12 cellular contexts compared by ENCODE assay signal in genomic region chr3:14867936-14868570, GRCh38. TPM values are rescaled to one million over a fixed set of nuclear protein-coding genes. Genes with fewer than 3 reads are reported as not detected.
"Had no signal": no experiment of that assay in that cellular context is flagged by ENCODE, and none has a peak within 500 bp of the region (broad histone marks: within the 10 kb centered on the region; RNA-seq: fewer than 3 reads in every experiment).

No MANE protein-coding gene starts in this region.

- H3K27me3 ChIP-seq: neutrophil, sigmoid colon, stomach had no signal

- ATAC-seq: esophagus mucosa, psoas muscle, T-helper 17 cell had no signal

- H3K4me3 ChIP-seq: lung, psoas muscle, sigmoid colon, stomach had no signal

- H3K9me3 ChIP-seq: neutrophil, psoas muscle, sigmoid colon, stomach had no signal

- DNase-seq: activated effector memory CD4-positive, alpha-beta T cell treated with Interleukin-2 at 50 U/mL for 16 hours; dermis blood vessel endothelial cell; immature natural killer cell; midbrain; psoas muscle; sigmoid colon; stimulated activated CD4-positive, alpha-beta T cell treated with anti-CD3 and anti-CD28 coated beads, Interleukin-4, amount 100 ng/mL, for 24 hours; stomach; T-helper 17 cell had no signal

- H3K36me3 ChIP-seq: neutrophil, sigmoid colon had no signal

- H3K27ac ChIP-seq: neutrophil, psoas muscle, sigmoid colon, stomach had no signal

- H3K4me1 ChIP-seq: psoas muscle, sigmoid colon had no signal

RNA-seq across cellular contexts. Expression of gene FGD5, which starts 49.3 kb away (rescaled TPM):
- total RNA-seq: T-helper 17 cell had no signal
- polyA plus RNA-seq: immature natural killer cell had no signal
